ENCODE assay signal across 16 cellular contexts in the genomic region with DNA sequence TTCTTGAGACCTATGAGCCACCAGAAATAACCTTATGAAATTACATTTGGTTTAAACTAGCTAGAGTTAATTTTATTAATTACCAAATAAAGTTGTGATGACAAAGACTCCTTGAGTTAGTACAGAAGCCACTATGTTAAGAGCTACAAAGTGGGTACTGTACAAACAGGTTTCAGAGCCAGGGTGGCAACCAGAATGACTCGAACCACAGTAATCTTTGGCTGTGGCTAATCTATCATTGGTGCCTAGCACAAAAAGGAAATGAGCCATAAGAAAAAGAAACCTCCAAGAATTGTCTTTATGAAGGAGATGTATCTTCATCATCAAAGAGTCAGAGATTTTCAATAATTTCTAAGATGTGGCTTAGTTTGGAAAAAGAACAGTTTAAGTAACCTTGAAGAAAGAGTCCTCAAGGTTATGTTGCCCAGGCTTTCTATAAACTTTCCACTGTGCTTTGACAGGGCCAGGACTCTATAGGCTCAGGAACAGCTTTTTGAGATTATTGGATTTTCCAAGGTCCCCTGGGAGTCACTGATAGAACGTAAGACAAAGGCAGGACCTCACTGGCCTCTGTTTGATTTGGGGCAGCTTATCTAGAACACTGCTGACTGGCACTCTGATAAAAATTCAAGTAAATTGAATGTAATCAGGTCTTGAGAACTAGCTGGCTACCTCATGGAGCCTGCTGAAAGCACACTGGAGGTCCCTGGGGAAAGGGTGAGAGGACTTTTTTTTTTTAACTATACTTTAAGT.
"Had no signal": no experiment of that assay in that cellular context is flagged by ENCODE, and none has a peak within 500 bp of the region (broad histone marks: within the 10 kb centered on the region; RNA-seq: fewer than 3 reads in every experiment).

No MANE protein-coding gene starts in this region.

- H3K27me3 ChIP-seq: sigmoid colon, tibial nerve, uterus had no signal

- H3K27ac Mint-ChIP-seq: activated T-helper 17 cell treated with anti-CD3 and anti-CD28 coated beads, Interleukin-2, amount 50 U/mL, for 72 hours; mesothelial cell of epicardium; stimulated activated naive B cell treated with anti-CD40 and anti-IgM and Interleukin-4, amounts not matched to agents 10 μg/mL and 1 μg/mL and 100 μg/mL, for 72 hours had no signal

- H3K4me1 ChIP-seq: sigmoid colon, tibial nerve, uterus had no signal

- H3K36me3 Mint-ChIP-seq: mesothelial cell of epicardium; stimulated activated naive B cell treated with anti-CD40 and anti-IgM and Interleukin-4, amounts not matched to agents 10 μg/mL and 1 μg/mL and 100 μg/mL, for 72 hours had no signal

- DNase-seq: activated CD4-positive, alpha-beta T cell treated with anti-CD3 and anti-CD28 coated beads, Interleukin-2, amount 50 U/mL, for 4 hours; activated CD4-positive, CD25-positive, alpha-beta regulatory T cell treated with anti-CD3 and anti-CD28 coated beads, Interleukin-2, amount 50 U/mL, for 72 hours; activated naive CD4-positive, alpha-beta T cell treated with Interleukin-2 at 50 U/mL for 16 hours; activated T-cell treated with anti-CD3 and anti-CD28 coated beads for 4 hours; aorta; glutamatergic neuron; sigmoid colon; stimulated activated CD4-positive, alpha-beta T cell treated with anti-CD3 and anti-CD28 coated beads, Interleukin-2, amount 100 ng/mL, for 48 hours; stimulated activated naive B cell treated with anti-CD40 and anti-IgM and Interleukin-4, amounts not matched to agents 10 μg/mL and 1 μg/mL and 100 μg/mL, for 72 hours; substantia nigra; T-helper 9 cell; uterus had no signal

- H3K27me3 Mint-ChIP-seq: activated T-helper 17 cell treated with anti-CD3 and anti-CD28 coated beads, Interleukin-2, amount 50 U/mL, for 72 hours; stimulated activated naive B cell treated with anti-CD40 and anti-IgM and Interleukin-4, amounts not matched to agents 10 μg/mL and 1 μg/mL and 100 μg/mL, for 72 hours had no signal

- H3K27ac ChIP-seq: sigmoid colon, tibial nerve, uterus had no signal

- H3K4me1 Mint-ChIP-seq: activated T-helper 17 cell treated with anti-CD3 and anti-CD28 coated beads, Interleukin-2, amount 50 U/mL, for 72 hours; mesothelial cell of epicardium; stimulated activated naive B cell treated with anti-CD40 and anti-IgM and Interleukin-4, amounts not matched to agents 10 μg/mL and 1 μg/mL and 100 μg/mL, for 72 hours had no signal

- H3K4me3 Mint-ChIP-seq: activated T-helper 17 cell treated with anti-CD3 and anti-CD28 coated beads, Interleukin-2, amount 50 U/mL, for 72 hours; mesothelial cell of epicardium; stimulated activated naive B cell treated with anti-CD40 and anti-IgM and Interleukin-4, amounts not matched to agents 10 μg/mL and 1 μg/mL and 100 μg/mL, for 72 hours had no signal

- ATAC-seq: activated T-helper 17 cell treated with anti-CD3 and anti-CD28 coated beads, Interleukin-2, amount 50 U/mL, for 72 hours; esophagus mucosa; stimulated activated naive B cell treated with anti-CD40 and anti-IgM and Interleukin-4, amounts not matched to agents 10 μg/mL and 1 μg/mL and 100 μg/mL, for 72 hours had no signal

- H3K9me3 Mint-ChIP-seq: mesothelial cell of epicardium; stimulated activated naive B cell treated with anti-CD40 and anti-IgM and Interleukin-4, amounts not matched to agents 10 μg/mL and 1 μg/mL and 100 μg/mL, for 72 hours had no signal
